8 cellular contexts compared by ENCODE assay signal in genomic region chr5:75335952-75336624, GRCh38. TPM values are rescaled to one million over a fixed set of nuclear protein-coding genes. Genes with fewer than 3 reads are reported as not detected.
DNase-seq lines count a peak whose midpoint lies in the region; ATAC-seq lines count a peak whose summit lies in the region.

No MANE protein-coding gene starts in this region.

- intact Hi-C loops in left cardiac atrium (cut with DNase I): loop anchor here in 1 of 2 donors (5.0 kb wide), 2 partner anchors 99 to 176 kb away; partner anchors contain the start of genes ANKRD31, CERT1 and POLK

- DNase-seq in DMS79 (lab: John Stamatoyannopoulos, UW): peak; percentile 21
- DNase-seq in HCEC 1CT: peak; percentile 89
- DNase-seq in NCI-H2196 (lab: John Stamatoyannopoulos, UW; ENCODE audit: unreplicated experiment): peak; percentile 26
- peak; percentile 79 for DNase-seq in adipocyte (ENCODE audit: low read depth)
- DNase-seq in left cardiac atrium: no peak
- DNase-seq in pons (ENCODE audit: low spot score): peak; percentile 74
- DNase-seq in GOT3 (lab: John Stamatoyannopoulos, UW): no peak

- ATAC-seq in left cardiac atrium (peak; percentile 34 to 68), GM21576 (IDR thresholded peaks at IDR 0.05; ENCODE audit: unreplicated experiment) (no peak)

- H3K4me3 ChIP-seq in adipocyte (ENCODE audit: low read length): peak overlapping the region; percentile 97

- no peaks in the 10 kb centered on the region for H3K27me3 ChIP-seq in adipocyte (replicated peaks; ENCODE audit: control insufficient read depth, insufficient read depth, low read length)

- no peaks in the 10 kb centered on the region for H3K9me3 ChIP-seq in adipocyte (ENCODE audit: control insufficient read depth, low read length)

- peak overlapping the region; percentile 89 for H3K9ac ChIP-seq in adipocyte (ENCODE audit: low read length)

- no peaks in the 10 kb centered on the region for H3K36me3 ChIP-seq in adipocyte (ENCODE audit: control insufficient read depth, insufficient read depth, low read length, severe bottlenecking)

- H3K4me1 ChIP-seq in adipocyte (ENCODE audit: control insufficient read depth, insufficient read depth, low read length): peaks cover 19% of the 10 kb centered on the region

RNA-seq across cellular contexts. Expression of gene HMGCR, which starts 0.9 kb away (rescaled TPM):
- 10 to 100 TPM; 10.8 to 19.6 TPM for total RNA-seq in left cardiac atrium

Comparison
In these comparisons a context has a peak if more than half of its experiments do, and no peak if none do; other contexts are left out.
1. DNase-seq: peak in DMS79 (single experiment), HCEC 1CT (single experiment), NCI-H2196 (single experiment), adipocyte (single experiment) and pons (single experiment); none in left cardiac atrium (single experiment) and GOT3 (single experiment).